ENCODE assay signal across 19 cellular contexts in the genomic region with DNA sequence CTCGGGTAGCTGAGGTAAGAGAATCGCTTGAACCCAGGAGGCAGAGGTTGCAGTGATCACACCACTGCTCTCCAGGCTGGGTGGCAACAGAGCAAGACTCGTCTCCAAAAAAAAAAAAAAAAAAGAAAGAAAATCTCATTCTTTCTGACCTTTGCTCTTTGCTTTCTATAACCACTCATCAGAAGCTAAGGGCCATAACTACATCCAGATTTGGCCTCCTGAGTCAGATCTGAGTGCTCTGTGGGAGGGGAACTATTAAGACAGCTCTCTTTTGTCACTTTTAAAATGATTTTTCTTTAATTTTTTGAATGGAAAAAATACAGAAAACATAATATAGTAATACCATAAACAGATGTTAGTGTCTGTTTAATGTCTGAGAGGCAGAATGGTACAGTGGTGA.
DNase-seq lines count a peak whose midpoint lies in the region; ATAC-seq and TF ChIP-seq lines count a peak whose summit lies in the region.
"Had no signal": no experiment of that assay in that cellular context is flagged by ENCODE, and none has a peak within 500 bp of the region (broad histone marks: within the 10 kb centered on the region; RNA-seq: fewer than 3 reads in every experiment).

No MANE protein-coding gene starts in this region.

- peak; percentile 18 for ATAC-seq in left lobe of liver
- ATAC-seq: Right ventricle myocardium inferior had no signal

- CTCF ChIA-PET in A673 (lab: Charles Lee), result interaction anchor here (0.6 kb wide), 1 partner anchor 8 kb away, joined by 3 read pairs; no protein-coding TSS in a partner anchor

- 79 to 88% (median 84%) methylated on average over 3 of the region's 3 CpGs for WGBS in spleen, 5 donors

- POLR2A ChIA-PET in A673 (lab: Charles Lee; ENCODE audit: low non-redundant PET), result interaction anchor here (0.6 kb wide), 1 partner anchor 898 kb away, joined by 3 read pairs; no protein-coding TSS in a partner anchor

- TF ChIP-seq POLR2A in spleen (IDR thresholded peaks at IDR 0.05), result no peak

- H3K4me1 ChIP-seq in A673 (ENCODE audit: insufficient read depth, low read length, poor library complexity, severe bottlenecking), result peaks cover 31% of the 10 kb centered on the region
- peaks cover 0 to 7% (median 2%) of the 10 kb centered on the region in 6 donors for H3K4me1 ChIP-seq in spleen
- H3K4me1 ChIP-seq: SJSA1 had no signal

- DNase-seq in A673 (ENCODE audit: low spot score) (no peak), EH (ENCODE audit: low read depth) (peak; percentile 28), choroid plexus epithelial cell (ENCODE audit: low read depth) (peak; percentile 19), left lobe of liver (ENCODE audit: low spot score) (no peak), epidermal melanocyte (ENCODE audit: insufficient read length, low spot score) (no peak), HK-2 (ENCODE audit: unreplicated experiment) (no peak), NCI-H187 (lab: John Stamatoyannopoulos, UW) (no peak), spleen (no peak)
- DNase-seq: CD4-positive, alpha-beta T cell; COR-L47; DND-41; HFFc6; NCI-H1092; NCI-H1436; NCI-H2029; NCI-H524 treated with DMSO at 0.1 percent for 48 hours had no signal

- H3K27me3 ChIP-seq in A673 (replicated peaks; ENCODE audit: insufficient read depth, low read depth, low read length, poor library complexity) (no peaks in the 10 kb centered on the region), spleen (replicated peaks in 1 of 7) (no peaks in the 10 kb centered on the region)
- H3K27me3 ChIP-seq: BLaER1, SJSA1 had no signal

- intact Hi-C loops in A673 (cut with micrococcal nuclease; ENCODE audit: unreplicated experiment) (loop anchor here (5.0 kb wide), 1 partner anchor 43 kb away; no protein-coding TSS in a partner anchor), spleen (cut with DNase I; ENCODE audit: low total_unique reads) (no loop called here)

- TF ChIP-seq CTCF in A673 (conservative IDR thresholded peaks at IDR 0.05; ENCODE audit: low read depth, low read length) (no peak), choroid plexus epithelial cell (conservative IDR thresholded peaks at IDR 0.05; ENCODE audit: low read depth, low read length) (no peak), spleen (IDR thresholded peaks at IDR 0.05 in 8 of 11, conservative IDR thresholded peaks at IDR 0.05 in 3 of 11) (no peak)

- H3K4me3 ChIP-seq in A673 (ENCODE audit: low read depth, low read length, poor library complexity, severe bottlenecking), result no peak overlapping the region
- H3K4me3 ChIP-seq in choroid plexus epithelial cell (ENCODE audit: low read depth, low read length), result no peak overlapping the region
- no peak overlapping the region for H3K4me3 ChIP-seq in spleen
- H3K4me3 ChIP-seq: BLaER1, SJSA1 had no signal

- H3K27ac ChIP-seq in A673 (ENCODE audit: low read depth, low read length, poor library complexity, severe bottlenecking) (peak overlapping the region; percentile 70), spleen (no peak overlapping the region)
- H3K27ac ChIP-seq: BLaER1, SJSA1 had no signal

- no peaks in the 10 kb centered on the region for H3K36me3 ChIP-seq in A673 (ENCODE audit: insufficient read depth, low read length, poor library complexity, severe bottlenecking)
- H3K36me3 ChIP-seq in spleen, result no peaks in the 10 kb centered on the region
- H3K36me3 ChIP-seq: BLaER1, SJSA1 had no signal

- BruUV-seq in A673 (replicated peaks; lab: Mats Ljungman, UMichigan), result no TSS peak

- H3K9me3 ChIP-seq in A673 (ENCODE audit: low read depth, low read length, poor library complexity, severe bottlenecking) (no peaks in the 10 kb centered on the region), spleen (peaks cover 0 to 3% (median 0%) of the 10 kb centered on the region in 8 donors)
- H3K9me3 ChIP-seq: BLaER1, SJSA1 had no signal

Comparison
In these comparisons a context has a peak if more than half of its experiments do, and no peak if none do; other contexts are left out.
1. DNase-seq: peak in EH (single experiment) and choroid plexus epithelial cell (single experiment); none in A673 (single experiment), left lobe of liver (single experiment), epidermal melanocyte (single experiment), HK-2 (single experiment), NCI-H187 (0 of 2) and spleen (single experiment).